16 cellular contexts compared by ENCODE assay signal in genomic region chr6:75094614-75095321, GRCh38.
A peak's percentile ranks its signal among the peaks of the same experiment; 100 is the strongest.
DNase-seq lines count a peak whose midpoint lies in the region; ATAC-seq and TF ChIP-seq lines count a peak whose summit lies in the region.
"Had no signal": no experiment of that assay in that cellular context is flagged by ENCODE, and none has a peak within 500 bp of the region (broad histone marks: within the 10 kb centered on the region; RNA-seq: fewer than 3 reads in every experiment).

No MANE protein-coding gene starts in this region.

- TF ChIP-seq POLR2A in esophagus muscularis mucosa (IDR thresholded peaks at IDR 0.05; ENCODE audit: low read depth) (no peak), GM18505 (IDR thresholded peaks at IDR 0.05; ENCODE audit: borderline replicate concordance, extremely low read depth, insufficient read depth, insufficient read length) (no peak)

- BruUV-seq in PC-3 (replicated peaks; lab: Mats Ljungman, UMichigan): no TSS peak

- H3K4me3 Mint-ChIP-seq in HFFc6: peak overlapping the region; percentile 6; the same call in 1 of the 2 replicates
- H3K4me3 Mint-ChIP-seq: activated CD4-positive, alpha-beta memory T cell treated with anti-CD3 and anti-CD28 coated beads for 36 hours; natural killer cell treated with Interleukin-12 subunit alpha and Interleukin-12 subunit beta and Interleukin-15 and Interleukin-18, amount 100 ng/mL, for 72 hours had no signal

- H3K4me1 ChIP-seq in esophagus muscularis mucosa: peaks cover 4 to 71% (median 63%) of the 10 kb centered on the region in 4 donors
- H3K4me1 ChIP-seq in PC-3 (ENCODE audit: insufficient read depth, low read length): peaks cover 16% of the 10 kb centered on the region

- no peaks in the 10 kb centered on the region for H3F3A ChIP-seq in PC-3 (ENCODE audit: low read length, unreplicated experiment)

- ATAC-seq in GM18505 (IDR thresholded peaks at IDR 0.05; ENCODE audit: unreplicated experiment) (no peak), PC-3 (no peak)
- ATAC-seq: HCT116; natural killer cell treated with Interleukin-12 subunit alpha and Interleukin-12 subunit beta and Interleukin-15 and Interleukin-18, amount 100 ng/mL, for 72 hours had no signal

- no peaks in the 10 kb centered on the region for H3K9me3 ChIP-seq in esophagus muscularis mucosa
- H3K9me3 ChIP-seq in PC-3 (ENCODE audit: low read length): no peaks in the 10 kb centered on the region
- H3K9me3 ChIP-seq: spleen had no signal

- no peak overlapping the region for H3K9ac ChIP-seq in PC-3 (ENCODE audit: low read length)

- WGBS in esophagus muscularis mucosa: 29% methylated on average over 7 of the region's 7 CpGs

- H3K36me3 ChIP-seq in esophagus muscularis mucosa: peaks cover 0 to 16% (median 4%) of the 10 kb centered on the region in 4 donors
- H3K36me3 ChIP-seq in PC-3 (ENCODE audit: low read depth, low read length): no peaks in the 10 kb centered on the region
- H3K36me3 ChIP-seq: spleen had no signal

- H3K27ac ChIP-seq in esophagus muscularis mucosa (replicated peaks in 1 of 4) (peak overlapping the region; percentile 64 to 75 (median 68)), PC-3 (ENCODE audit: low read length) (no peak overlapping the region)
- H3K27ac ChIP-seq: spleen had no signal

- H3K36me3 Mint-ChIP-seq in HFFc6 (ENCODE audit: low read depth): peaks cover 26% of the 10 kb centered on the region
- H3K36me3 Mint-ChIP-seq: activated CD4-positive, alpha-beta memory T cell treated with anti-CD3 and anti-CD28 coated beads for 36 hours; natural killer cell treated with Interleukin-12 subunit alpha and Interleukin-12 subunit beta and Interleukin-15 and Interleukin-18, amount 100 ng/mL, for 72 hours had no signal

- H3K4me1 Mint-ChIP-seq in HFFc6 (ENCODE audit: low read depth): peaks cover 34% of the 10 kb centered on the region

- H3K9me3 Mint-ChIP-seq in HFFc6: no peaks in the 10 kb centered on the region
- H3K9me3 Mint-ChIP-seq: activated CD4-positive, alpha-beta memory T cell treated with anti-CD3 and anti-CD28 coated beads for 36 hours; natural killer cell treated with Interleukin-12 subunit alpha and Interleukin-12 subunit beta and Interleukin-15 and Interleukin-18, amount 100 ng/mL, for 72 hours had no signal

- intact Hi-C loops in esophagus muscularis mucosa (cut with DNase I) (no loop called here), PC-3 (cut with micrococcal nuclease) (no loop called here)

- no peak overlapping the region for H3K4me3 ChIP-seq in esophagus muscularis mucosa
- no peak overlapping the region for H3K4me3 ChIP-seq in PC-3 (ENCODE audit: low read length)
- H3K4me3 ChIP-seq: spleen had no signal

- peak overlapping the region; percentile 80 for H3K27ac Mint-ChIP-seq in HFFc6
- H3K27ac Mint-ChIP-seq: activated CD4-positive, alpha-beta memory T cell treated with anti-CD3 and anti-CD28 coated beads for 36 hours; natural killer cell treated with Interleukin-12 subunit alpha and Interleukin-12 subunit beta and Interleukin-15 and Interleukin-18, amount 100 ng/mL, for 72 hours had no signal

- DNase-seq in A172 (ENCODE audit: low spot score) (peak; percentile 16), HFFc6 (peak; percentile 61), esophagus muscularis mucosa (ENCODE audit: extremely low spot score) (no peak), non-pigmented ciliary epithelial cell (ENCODE audit: low read depth) (peak; percentile 67), PC-3 (no peak), GM10266 (ENCODE audit: extremely low spot score) (no peak)
- no peak for DNase-seq in effector CD8-positive, alpha-beta T cell (lab: John Stamatoyannopoulos, UW)
- DNase-seq: ACHN; activated CD4-positive, alpha-beta memory T cell treated with anti-CD3 and anti-CD28 coated beads for 36 hours; activated gamma-delta T cell; kidney; spleen; T1000 had no signal

- TF ChIP-seq CTCF in HFFc6 (IDR thresholded peaks at IDR 0.05) (peak; percentile 50; the same call in 1 of the 2 replicates), esophagus muscularis mucosa (IDR thresholded peaks at IDR 0.05) (no peak), PC-3 (conservative IDR thresholded peaks at IDR 0.05; ENCODE audit: low read depth, low read length) (no peak), GM10266 (IDR thresholded peaks at IDR 0.05; ENCODE audit: control insufficient read depth, insufficient read depth, low read depth, missing control alignments) (no peak)

- no peaks in the 10 kb centered on the region for H3K79me2 ChIP-seq in PC-3 (ENCODE audit: low read length)

- TF ChIP-seq EP300 in esophagus muscularis mucosa (IDR thresholded peaks at IDR 0.05): no peak

- no peaks in the 10 kb centered on the region for H3K9me2 ChIP-seq in PC-3 (replicated peaks; ENCODE audit: low read length)

- H4K20me1 ChIP-seq in PC-3 (ENCODE audit: low read length): no peaks in the 10 kb centered on the region

- H3K27me3 Mint-ChIP-seq in HFFc6 (ENCODE audit: insufficient read depth): no peaks in the 10 kb centered on the region; the same call in none of the 2 replicates
- H3K27me3 Mint-ChIP-seq: activated CD4-positive, alpha-beta memory T cell treated with anti-CD3 and anti-CD28 coated beads for 36 hours; natural killer cell treated with Interleukin-12 subunit alpha and Interleukin-12 subunit beta and Interleukin-15 and Interleukin-18, amount 100 ng/mL, for 72 hours had no signal

- H3K4me2 ChIP-seq in PC-3 (ENCODE audit: low read length): no peak overlapping the region

- CTCF ChIA-PET in PC-3 (lab: Charles Lee): no interaction called here

- no peaks in the 10 kb centered on the region for H3K27me3 ChIP-seq in esophagus muscularis mucosa
- no peaks in the 10 kb centered on the region for H3K27me3 ChIP-seq in PC-3 (ENCODE audit: low read length)
- H3K27me3 ChIP-seq: spleen had no signal

- no peak overlapping the region for H2AFZ ChIP-seq in PC-3 (ENCODE audit: low read length)

- POLR2A ChIA-PET in PC-3 (lab: Charles Lee; ENCODE audit: unreplicated experiment): no interaction called here

Comparison
In these comparisons a context has a peak if more than half of its experiments do, and no peak if none do; other contexts are left out.
1. DNase-seq: peak in A172 (single experiment), HFFc6 (single experiment) and non-pigmented ciliary epithelial cell (single experiment); none in esophagus muscularis mucosa (single experiment), effector CD8-positive, alpha-beta T cell (single experiment), PC-3 (single experiment) and GM10266 (single experiment).